ENCODE assay signal across 8 cellular contexts in genomic region chr16:58629681-58630640, GRCh38. TPM values are rescaled to one million over a fixed set of nuclear protein-coding genes. Genes with fewer than 3 reads are reported as not detected.
DNase-seq lines count a peak whose midpoint lies in the region; ATAC-seq and TF ChIP-seq lines count a peak whose summit lies in the region.

TSS of gene CNOT1 (minus strand) at chr16:58629826. CDS start at chr16:58599337, 30,489 bp downstream.

- POLR2A ChIA-PET in activated naive CD8-positive, alpha-beta T cell treated with anti-CD3 and anti-CD28 coated beads, Interleukin-2, amount 10 ng/mL, durations not matched to agents 7 days and 5 days (lab: Charles Lee), result interaction anchor here (0.6 to 2.0 kb wide), 6 partner anchors 9 to 1168 kb away, joined by 3 to 8 read pairs (median 4); partner anchors contain the start of genes GINS3, POLR2C and SLC38A7

- TF ChIP-seq CTCF in SU-DHL-6 (IDR thresholded peaks at IDR 0.05; ENCODE audit: insufficient read depth, low read length, poor library complexity, severe bottlenecking), result no peak
- no peak for TF ChIP-seq CTCF in osteocyte (IDR thresholded peaks at IDR 0.05)

- H3K4me3 Mint-ChIP-seq in activated naive CD8-positive, alpha-beta T cell treated with anti-CD3 and anti-CD28 coated beads, Interleukin-2, amount 10 ng/mL, durations not matched to agents 7 days and 5 days, result peak within 1 kb of the TSS; percentile 94
- peak within 1 kb of the TSS; percentile 100 for H3K4me3 Mint-ChIP-seq in osteocyte (ENCODE audit: unreplicated experiment)

- ATAC-seq in HG02678 (IDR thresholded peaks at IDR 0.05; ENCODE audit: unreplicated experiment), result peak; percentile 86
- peak; percentile 91 for ATAC-seq in activated naive CD8-positive, alpha-beta T cell treated with anti-CD3 and anti-CD28 coated beads, Interleukin-2, amount 10 ng/mL, durations not matched to agents 7 days and 5 days (ENCODE audit: low read depth)

- H3K27me3 ChIP-seq in SU-DHL-6 (ENCODE audit: low read length) (no peaks in the 10 kb centered on the region), thymus (ENCODE audit: control insufficient read depth, insufficient read depth) (no peaks in the 10 kb centered on the region)

- peaks cover 19% of the 10 kb centered on the region for H3K4me1 Mint-ChIP-seq in activated naive CD8-positive, alpha-beta T cell treated with anti-CD3 and anti-CD28 coated beads, Interleukin-2, amount 10 ng/mL, durations not matched to agents 7 days and 5 days
- H3K4me1 Mint-ChIP-seq in osteocyte (ENCODE audit: unreplicated experiment), result peaks cover 20% of the 10 kb centered on the region

- WGBS in thymus, result under 1% methylated on average over 64 of the region's 64 CpGs

- no peaks in the 10 kb centered on the region for H3K4me1 ChIP-seq in thymus (ENCODE audit: control insufficient read depth, insufficient read depth, low read length)

- no peaks in the 10 kb centered on the region for H3F3A ChIP-seq in SU-DHL-6 (ENCODE audit: insufficient read depth)

- peak within 1 kb of the TSS; percentile 100 for H3K27ac Mint-ChIP-seq in activated naive CD8-positive, alpha-beta T cell treated with anti-CD3 and anti-CD28 coated beads, Interleukin-2, amount 10 ng/mL, durations not matched to agents 7 days and 5 days
- peak within 1 kb of the TSS; percentile 100 for H3K27ac Mint-ChIP-seq in osteocyte (ENCODE audit: unreplicated experiment)

- no peaks in the 10 kb centered on the region for H3K9me3 Mint-ChIP-seq in activated naive CD8-positive, alpha-beta T cell treated with anti-CD3 and anti-CD28 coated beads, Interleukin-2, amount 10 ng/mL, durations not matched to agents 7 days and 5 days
- H3K9me3 Mint-ChIP-seq in osteocyte (ENCODE audit: unreplicated experiment), result no peaks in the 10 kb centered on the region

- TF ChIP-seq POLR2A in GM10847 (IDR thresholded peaks at IDR 0.05; ENCODE audit: extremely low read depth, insufficient read length), result peak; percentile 55

- H3K4me3 ChIP-seq in SU-DHL-6 (ENCODE audit: insufficient read depth, low read length, poor library complexity, severe bottlenecking), result peak within 1 kb of the TSS; percentile 90
- peak within 1 kb of the TSS; percentile 91 for H3K4me3 ChIP-seq in thymus (ENCODE audit: low read length)

- DNase-seq in NCI-H128 (lab: John Stamatoyannopoulos, UW; ENCODE audit: unreplicated experiment) (peak; percentile 82), head of caudate nucleus (peak; percentile 95 to 99 (median 98)), osteocyte (ENCODE audit: extremely low spot score, unreplicated experiment) (peak; percentile 100)
- peak; percentile 94 for DNase-seq in activated naive CD8-positive, alpha-beta T cell treated with anti-CD3 and anti-CD28 coated beads, Interleukin-2, amount 10 ng/mL, durations not matched to agents 7 days and 5 days

- no peaks in the 10 kb centered on the region for H3K9me3 ChIP-seq in SU-DHL-6 (ENCODE audit: insufficient read depth, low read length)
- H3K9me3 ChIP-seq in thymus (ENCODE audit: control insufficient read depth), result no peaks in the 10 kb centered on the region

- H3K79me2 ChIP-seq in SU-DHL-6 (ENCODE audit: insufficient read depth, low read length), result peaks cover 47% of the 10 kb centered on the region

- peak within 1 kb of the TSS; percentile 99 for H3K4me2 ChIP-seq in SU-DHL-6 (ENCODE audit: low read depth, low read length, poor library complexity, severe bottlenecking)

- peak within 1 kb of the TSS; percentile 95 for H3K9ac ChIP-seq in SU-DHL-6 (ENCODE audit: low read length)

- no peaks in the 10 kb centered on the region for H3K27me3 Mint-ChIP-seq in activated naive CD8-positive, alpha-beta T cell treated with anti-CD3 and anti-CD28 coated beads, Interleukin-2, amount 10 ng/mL, durations not matched to agents 7 days and 5 days
- no peaks in the 10 kb centered on the region for H3K27me3 Mint-ChIP-seq in osteocyte (ENCODE audit: unreplicated experiment)

- H3K36me3 Mint-ChIP-seq in activated naive CD8-positive, alpha-beta T cell treated with anti-CD3 and anti-CD28 coated beads, Interleukin-2, amount 10 ng/mL, durations not matched to agents 7 days and 5 days, result peaks cover 6% of the 10 kb centered on the region
- no peaks in the 10 kb centered on the region for H3K36me3 Mint-ChIP-seq in osteocyte (ENCODE audit: unreplicated experiment)

- peaks cover 22% of the 10 kb centered on the region for H4K20me1 ChIP-seq in SU-DHL-6 (ENCODE audit: low read depth, low read length)

- H2AFZ ChIP-seq in SU-DHL-6 (ENCODE audit: low read depth, low read length, severe bottlenecking), result peak within 1 kb of the TSS; percentile 88

- no peaks in the 10 kb centered on the region for H3K36me3 ChIP-seq in SU-DHL-6 (ENCODE audit: low read length)
- no peaks in the 10 kb centered on the region for H3K36me3 ChIP-seq in thymus (ENCODE audit: control insufficient read depth, insufficient read depth)

- peak within 1 kb of the TSS; percentile 86 for H3K27ac ChIP-seq in SU-DHL-6 (ENCODE audit: low read depth, low read length)
- H3K27ac ChIP-seq in thymus (ENCODE audit: low read depth), result peak within 1 kb of the TSS; percentile 99

- H3K9me2 ChIP-seq in SU-DHL-6 (replicated peaks; ENCODE audit: insufficient read depth, low read length), result no peaks in the 10 kb centered on the region

- intact Hi-C loops in head of caudate nucleus (cut with DNase I), result no loop called here

RNA-seq across cellular contexts. Expression of gene CNOT1, which starts in this region (rescaled TPM):
- total RNA-seq in activated naive CD8-positive, alpha-beta T cell treated with anti-CD3 and anti-CD28 coated beads, Interleukin-2, amount 10 ng/mL, durations not matched to agents 7 days and 5 days, result 100 to 1,000 TPM; 242 to 249 TPM
- 122 and 131 TPM in 2 replicates for total RNA-seq in osteocyte
- 74.6 TPM for polyA plus RNA-seq in thymus

Comparison
In these comparisons a context has a peak if more than half of its experiments do, and no peak if none do; other contexts are left out.
1. Peak in every context shown above with its lines: DNase-seq, ATAC-seq, H3K4me3 ChIP-seq and H3K27ac ChIP-seq.